In the genomic region with DNA sequence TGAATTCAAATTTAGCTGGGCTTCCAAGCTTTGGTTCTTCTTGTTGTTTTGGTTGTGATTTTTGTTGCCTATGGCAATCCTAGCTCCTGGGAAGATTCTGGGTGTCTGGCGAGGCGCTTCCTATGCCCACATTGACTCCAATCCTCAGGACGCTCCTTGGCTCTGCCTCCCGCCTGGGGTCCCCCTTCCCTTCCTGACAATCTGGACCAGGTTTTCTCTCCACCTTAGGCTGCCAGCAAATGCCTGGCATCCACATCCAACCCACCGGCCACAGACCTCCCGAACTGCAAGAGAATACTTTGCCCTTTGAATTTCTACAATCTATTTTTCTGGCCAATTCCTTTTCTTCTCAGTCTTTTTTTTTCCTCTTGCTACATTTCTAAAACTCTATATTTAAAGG, we compare ENCODE assay signal across 1 cellular context.
TF ChIP-seq lines count a peak whose summit lies in the region.

No MANE protein-coding gene starts in this region.

TF ChIP-seq in WTC11, 78 proteins besides CTCF, POLR2A, EP300 and RAD21:
- TF ChIP-seq, protein P1, sequence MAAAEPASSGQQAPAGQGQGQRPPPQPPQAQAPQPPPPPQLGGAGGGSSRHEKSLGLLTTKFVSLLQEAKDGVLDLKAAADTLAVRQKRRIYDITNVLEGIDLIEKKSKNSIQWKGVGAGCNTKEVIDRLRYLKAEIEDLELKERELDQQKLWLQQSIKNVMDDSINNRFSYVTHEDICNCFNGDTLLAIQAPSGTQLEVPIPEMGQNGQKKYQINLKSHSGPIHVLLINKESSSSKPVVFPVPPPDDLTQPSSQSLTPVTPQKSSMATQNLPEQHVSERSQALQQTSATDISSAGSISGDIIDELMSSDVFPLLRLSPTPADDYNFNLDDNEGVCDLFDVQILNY (CRISPR knock-in tag; IDR thresholded peaks at IDR 0.05) = no peak
- peak; percentile 99 for TF ChIP-seq PRDM15 (CRISPR knock-in tag; IDR thresholded peaks at IDR 0.05)
- TF ChIP-seq, protein P2, sequence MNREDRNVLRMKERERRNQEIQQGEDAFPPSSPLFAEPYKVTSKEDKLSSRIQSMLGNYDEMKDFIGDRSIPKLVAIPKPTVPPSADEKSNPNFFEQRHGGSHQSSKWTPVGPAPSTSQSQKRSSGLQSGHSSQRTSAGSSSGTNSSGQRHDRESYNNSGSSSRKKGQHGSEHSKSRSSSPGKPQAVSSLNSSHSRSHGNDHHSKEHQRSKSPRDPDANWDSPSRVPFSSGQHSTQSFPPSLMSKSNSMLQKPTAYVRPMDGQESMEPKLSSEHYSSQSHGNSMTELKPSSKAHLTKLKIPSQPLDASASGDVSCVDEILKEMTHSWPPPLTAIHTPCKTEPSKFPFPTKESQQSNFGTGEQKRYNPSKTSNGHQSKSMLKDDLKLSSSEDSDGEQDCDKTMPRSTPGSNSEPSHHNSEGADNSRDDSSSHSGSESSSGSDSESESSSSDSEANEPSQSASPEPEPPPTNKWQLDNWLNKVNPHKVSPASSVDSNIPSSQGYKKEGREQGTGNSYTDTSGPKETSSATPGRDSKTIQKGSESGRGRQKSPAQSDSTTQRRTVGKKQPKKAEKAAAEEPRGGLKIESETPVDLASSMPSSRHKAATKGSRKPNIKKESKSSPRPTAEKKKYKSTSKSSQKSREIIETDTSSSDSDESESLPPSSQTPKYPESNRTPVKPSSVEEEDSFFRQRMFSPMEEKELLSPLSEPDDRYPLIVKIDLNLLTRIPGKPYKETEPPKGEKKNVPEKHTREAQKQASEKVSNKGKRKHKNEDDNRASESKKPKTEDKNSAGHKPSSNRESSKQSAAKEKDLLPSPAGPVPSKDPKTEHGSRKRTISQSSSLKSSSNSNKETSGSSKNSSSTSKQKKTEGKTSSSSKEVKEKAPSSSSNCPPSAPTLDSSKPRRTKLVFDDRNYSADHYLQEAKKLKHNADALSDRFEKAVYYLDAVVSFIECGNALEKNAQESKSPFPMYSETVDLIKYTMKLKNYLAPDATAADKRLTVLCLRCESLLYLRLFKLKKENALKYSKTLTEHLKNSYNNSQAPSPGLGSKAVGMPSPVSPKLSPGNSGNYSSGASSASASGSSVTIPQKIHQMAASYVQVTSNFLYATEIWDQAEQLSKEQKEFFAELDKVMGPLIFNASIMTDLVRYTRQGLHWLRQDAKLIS (CRISPR knock-in tag; IDR thresholded peaks at IDR 0.05; ENCODE audit: borderline replicate concordance) = no peak
- 0 out of 2 replicates have a peak, but pooled peaks have one; percentile 27 for TF ChIP-seq SMAD3 (CRISPR knock-in tag; IDR thresholded peaks at IDR 0.05; ENCODE audit: borderline replicate concordance)
- TF ChIP-seq NR1H2 (CRISPR knock-in tag; IDR thresholded peaks at IDR 0.05) = no peak
